ENCODE assay signal across 19 cellular contexts in genomic region chr15:69590932-69591524, GRCh38.
DNase-seq lines count a peak whose midpoint lies in the region; ATAC-seq and TF ChIP-seq lines count a peak whose summit lies in the region.
"Had no signal": no experiment of that assay in that cellular context is flagged by ENCODE, and none has a peak within 500 bp of the region (broad histone marks: within the 10 kb centered on the region; RNA-seq: fewer than 3 reads in every experiment).

No MANE protein-coding gene starts in this region.

- ATAC-seq in Panc1 (no peak), HG03175 (IDR thresholded peaks at IDR 0.05; ENCODE audit: unreplicated experiment) (no peak)
- ATAC-seq in CD8-positive, alpha-beta T cell, result no peak

- H3K4me3 Mint-ChIP-seq in progenitor cell of endocrine pancreas (ENCODE audit: low read depth), result no peak overlapping the region
- H3K4me3 Mint-ChIP-seq in CD8-positive, alpha-beta T cell, result no peak overlapping the region
- H3K4me3 Mint-ChIP-seq: IgD-negative memory B cell had no signal

- DNase-seq in NCI-H345 (lab: John Stamatoyannopoulos, UW) (peak; percentile 22), NCI-H345 treated with DMSO at 0.1 percent for 48 hours (lab: John Stamatoyannopoulos, UW; ENCODE audit: unreplicated experiment) (no peak), DMS79 treated with DMSO at 0.1 percent for 48 hours (lab: John Stamatoyannopoulos, UW) (peak; percentile 8), Panc1 (ENCODE audit: low read depth, low spot score) (no peak), progenitor cell of endocrine pancreas (ENCODE audit: low spot score, unreplicated experiment) (no peak), dermis blood vessel endothelial cell (no peak)
- no peak for DNase-seq in CD8-positive, alpha-beta T cell
- DNase-seq: GF-D8, H7, Kasumi-1, MG63, NCI-H1694, NCI-H2107, NCI-H446, T-helper 1 cell had no signal

- peak overlapping the region; percentile 51; the same call in 1 of the 2 replicates for H3K27ac ChIP-seq in Panc1 (ENCODE audit: low read length)
- H3K27ac ChIP-seq in CD8-positive, alpha-beta T cell (ENCODE audit: low read depth, low read length), result no peak overlapping the region
- H3K27ac ChIP-seq: BLaER1, HL-60 had no signal

- POLR2A ChIA-PET in Panc1 (lab: Charles Lee), result interaction anchor here (0.6 kb wide), 1 partner anchor 719 kb away, joined by 5 read pairs; no protein-coding TSS in a partner anchor
- POLR2A ChIA-PET in CD8-positive, alpha-beta T cell (lab: Charles Lee), result no interaction called here

- H3K36me3 ChIP-seq in Panc1 (ENCODE audit: control insufficient read depth, insufficient read depth, low read length), result no peaks in the 10 kb centered on the region
- no peaks in the 10 kb centered on the region for H3K36me3 ChIP-seq in CD8-positive, alpha-beta T cell (ENCODE audit: insufficient read depth, low read length)
- H3K36me3 ChIP-seq: BLaER1, MG63 had no signal

- H3K27me3 Mint-ChIP-seq in progenitor cell of endocrine pancreas, result peaks cover 52% of the 10 kb centered on the region
- peaks cover 2% of the 10 kb centered on the region for H3K27me3 Mint-ChIP-seq in CD8-positive, alpha-beta T cell (ENCODE audit: low read depth)

- CTCF ChIA-PET in Panc1 (lab: Charles Lee), result interaction anchor here (0.7 to 1.0 kb wide), 2 partner anchors 9 to 917 kb away, joined by 3 read pairs; no protein-coding TSS in a partner anchor
- CTCF ChIA-PET in CD8-positive, alpha-beta T cell (lab: Charles Lee), result interaction anchor here (1.1 kb wide), 1 partner anchor 525 kb away, joined by 4 read pairs; no protein-coding TSS in a partner anchor

- H3K36me3 Mint-ChIP-seq in progenitor cell of endocrine pancreas (ENCODE audit: insufficient read depth), result no peaks in the 10 kb centered on the region
- H3K36me3 Mint-ChIP-seq in CD8-positive, alpha-beta T cell, result no peaks in the 10 kb centered on the region

- in situ Hi-C loops in Panc1 (cut with HindIII; ENCODE audit: low pct_unique_long_range_greater_than_20kb, low sequenced_read_pairs), result no loop called here

- H3K9me3 Mint-ChIP-seq in progenitor cell of endocrine pancreas (ENCODE audit: low read depth), result no peaks in the 10 kb centered on the region
- no peaks in the 10 kb centered on the region for H3K9me3 Mint-ChIP-seq in CD8-positive, alpha-beta T cell
- H3K9me3 Mint-ChIP-seq: IgD-negative memory B cell had no signal

- no peaks in the 10 kb centered on the region for H3K27me3 ChIP-seq in Panc1 (ENCODE audit: control insufficient read depth, insufficient read depth, low read length)
- H3K27me3 ChIP-seq in CD8-positive, alpha-beta T cell (ENCODE audit: insufficient read depth, low read length), result no peaks in the 10 kb centered on the region
- H3K27me3 ChIP-seq: MG63 had no signal

- TF ChIP-seq CTCF in Panc1 (IDR thresholded peaks at IDR 0.05), result no peak
- TF ChIP-seq CTCF in progenitor cell of endocrine pancreas (IDR thresholded peaks at IDR 0.05; ENCODE audit: unreplicated experiment), result no peak
- no peak for TF ChIP-seq CTCF in CD8-positive, alpha-beta T cell (IDR thresholded peaks at IDR 0.05)

- no TSS peak for BruUV-seq in Panc1 (replicated peaks; lab: Mats Ljungman, UMichigan)

- H3K4me1 ChIP-seq in Panc1 (ENCODE audit: control insufficient read depth, insufficient read depth, low read length), result peaks cover 36% of the 10 kb centered on the region
- H3K4me1 ChIP-seq in CD8-positive, alpha-beta T cell (ENCODE audit: insufficient read depth, low read length), result peaks cover 12% of the 10 kb centered on the region

- H3K9me3 ChIP-seq in Panc1 (ENCODE audit: control insufficient read depth, insufficient read depth, low read depth, low read length), result no peaks in the 10 kb centered on the region
- H3K9me3 ChIP-seq in CD8-positive, alpha-beta T cell (ENCODE audit: low read length), result no peaks in the 10 kb centered on the region
- H3K9me3 ChIP-seq: BLaER1, MG63 had no signal

- H3K27ac Mint-ChIP-seq in progenitor cell of endocrine pancreas, result peak overlapping the region; percentile 50
- H3K27ac Mint-ChIP-seq in CD8-positive, alpha-beta T cell, result no peak overlapping the region
- H3K27ac Mint-ChIP-seq: IgD-negative memory B cell had no signal

- intact Hi-C loops in Panc1 (cut with micrococcal nuclease; ENCODE audit: unreplicated experiment), result loop anchor here (10.0 kb wide), 2 partner anchors 134 to 1666 kb away; no protein-coding TSS in a partner anchor
- intact Hi-C loops in CD8-positive, alpha-beta T cell (cut with DNase I, micrococcal nuclease), result no loop called here

- peaks cover 44% of the 10 kb centered on the region for H3K4me1 Mint-ChIP-seq in progenitor cell of endocrine pancreas (ENCODE audit: low read depth)
- H3K4me1 Mint-ChIP-seq in CD8-positive, alpha-beta T cell (ENCODE audit: low read depth), result peaks cover 13% of the 10 kb centered on the region

- H3K4me3 ChIP-seq in Panc1 (ENCODE audit: low read depth in 2 of 2, low read length in 2 of 2), result no peak overlapping the region
- H3K4me3 ChIP-seq in CD8-positive, alpha-beta T cell (ENCODE audit: low read depth, low read length), result no peak overlapping the region
- H3K4me3 ChIP-seq: BLaER1, MG63 had no signal

Comparison
In these comparisons a context has a peak if more than half of its experiments do, and no peak if none do; other contexts are left out.
1. DNase-seq: peak in NCI-H345 (single experiment) and DMS79 treated with DMSO at 0.1 percent for 48 hours (single experiment); none in NCI-H345 treated with DMSO at 0.1 percent for 48 hours (single experiment), Panc1 (single experiment), progenitor cell of endocrine pancreas (single experiment), dermis blood vessel endothelial cell (single experiment) and CD8-positive, alpha-beta T cell (0 of 7).